In genomic region chr7:133517766-133518165, GRCh38 we compare ENCODE assay signal across 17 cellular contexts.
A peak's percentile ranks its signal among the peaks of the same experiment; 100 is the strongest.
DNase-seq lines count a peak whose midpoint lies in the region; TF ChIP-seq lines count a peak whose summit lies in the region.
"Had no signal": no experiment of that assay in that cellular context is flagged by ENCODE, and none has a peak within 500 bp of the region (broad histone marks: within the 10 kb centered on the region; RNA-seq: fewer than 3 reads in every experiment).

No MANE protein-coding gene starts in this region.

- TF ChIP-seq CTCF in fibroblast of mammary gland (conservative IDR thresholded peaks at IDR 0.05; ENCODE audit: control insufficient read depth, insufficient read depth, low read depth, low read length): no peak

- H3K4me3 ChIP-seq in fibroblast of mammary gland (ENCODE audit: control insufficient read depth, low read depth, low read length): no peak overlapping the region
- H3K4me3 ChIP-seq: GM12878, GM23248 had no signal

- DNase-seq in EH (ENCODE audit: low read depth): peak; percentile 15
- DNase-seq in EL: peak; percentile 10
- peak; percentile 21 for DNase-seq in NCI-H69 (lab: John Stamatoyannopoulos, UW)
- DNase-seq in fibroblast of mammary gland (ENCODE audit: low read depth): peak; percentile 22
- DNase-seq in kidney tubule cell (ENCODE audit: low spot score): no peak
- DNase-seq in middle frontal gyrus (ENCODE audit: extremely low spot score, low spot score): no peak
- DNase-seq in activated naive CD4-positive, alpha-beta T cell treated with Interleukin-2 at 50 U/mL for 16 hours: no peak
- DNase-seq: C1 segment of cervical spinal cord; Calu3; CD4-positive, alpha-beta memory T cell; COR-L47; DMS79 treated with DMSO at 0.1 percent for 48 hours; GDM1; GM23248; H7; HCEC 1CT had no signal

Comparison
In these comparisons a context has a peak if more than half of its experiments do, and no peak if none do; other contexts are left out.
1. DNase-seq: peak in EH (single experiment), EL (single experiment), NCI-H69 (single experiment) and fibroblast of mammary gland (single experiment); none in kidney tubule cell (single experiment), middle frontal gyrus (single experiment) and activated naive CD4-positive, alpha-beta T cell treated with Interleukin-2 at 50 U/mL for 16 hours (single experiment).